In genomic region chr13:108322206-108322824, GRCh38 we compare ENCODE assay signal across 8 cellular contexts. TPM values are rescaled to one million over a fixed set of nuclear protein-coding genes. Genes with fewer than 3 reads are reported as not detected.
DNase-seq lines count a peak whose midpoint lies in the region; ATAC-seq and TF ChIP-seq lines count a peak whose summit lies in the region.

No MANE protein-coding gene starts in this region.

- intact Hi-C loops in aorta (cut with DNase I): loop anchor here (5.0 to 10.0 kb wide), 2 partner anchors 185 to 572 kb away; no protein-coding TSS in a partner anchor

- WGBS in neuronal stem cell (ENCODE audit: extremely low coverage in 2 of 2, insufficient read length in 2 of 2, insufficient replicate concordance in 1 of 2), 2 donors: no CpG with 5 or more reads among the region's 2 CpGs
- WGBS in aorta, 2 donors: 15 to 16% methylated on average over 2 of the region's 2 CpGs

- H2BK120ac ChIP-seq in neuronal stem cell (ENCODE audit: low read depth, low read length): no peak overlapping the region

- H3K4ac ChIP-seq in neuronal stem cell (ENCODE audit: low read length): no peak overlapping the region

- H3K9ac ChIP-seq in fibroblast of lung (ENCODE audit: insufficient read depth, low read length): no peak overlapping the region
- H3K9ac ChIP-seq in neuronal stem cell (ENCODE audit: low read depth, low read length, poor library complexity): no peak overlapping the region

- H3K9me3 ChIP-seq in fibroblast of lung (ENCODE audit: control insufficient read depth, insufficient read depth, low read depth, low read length): no peaks in the 10 kb centered on the region
- no peaks in the 10 kb centered on the region for H3K9me3 ChIP-seq in neuronal stem cell (replicated peaks in 1 of 2; ENCODE audit: control insufficient read depth in 2 of 2, insufficient read depth in 1 of 2, low read depth in 1 of 2, low read length in 2 of 2)
- H3K9me3 ChIP-seq in aorta (ENCODE audit: control insufficient read depth, low read length): no peaks in the 10 kb centered on the region

- H2BK12ac ChIP-seq in neuronal stem cell (ENCODE audit: low read length): no peak overlapping the region

- H2BK15ac ChIP-seq in neuronal stem cell (ENCODE audit: low read length): no peak overlapping the region

- H2AFZ ChIP-seq in fibroblast of lung (ENCODE audit: low read length): no peak overlapping the region
- H2AFZ ChIP-seq in neuronal stem cell (ENCODE audit: low read length): no peak overlapping the region

- H3K36me3 ChIP-seq in fibroblast of lung (ENCODE audit: control insufficient read depth, insufficient read depth, low read length) (no peaks in the 10 kb centered on the region), neuronal stem cell (replicated peaks in 1 of 2; ENCODE audit: control insufficient read depth in 2 of 2, insufficient read depth in 2 of 2, low read length in 2 of 2) (no peaks in the 10 kb centered on the region), aorta (ENCODE audit: control insufficient read depth in 1 of 2, insufficient read depth in 2 of 2, low read length in 1 of 2) (no peaks in the 10 kb centered on the region)

- H3K79me2 ChIP-seq in fibroblast of lung (ENCODE audit: control insufficient read depth, insufficient read depth, low read length): no peaks in the 10 kb centered on the region

- no peak overlapping the region for H3K23ac ChIP-seq in neuronal stem cell (ENCODE audit: low read depth, low read length, poor library complexity)

- H3K14ac ChIP-seq in neuronal stem cell (ENCODE audit: low read length): no peak overlapping the region

- H4K8ac ChIP-seq in neuronal stem cell (ENCODE audit: low read depth, low read length): no peak overlapping the region

- H4K20me1 ChIP-seq in fibroblast of lung (ENCODE audit: control insufficient read depth, extremely low read depth, insufficient read depth, low read length): no peaks in the 10 kb centered on the region

- H2BK5ac ChIP-seq in neuronal stem cell (ENCODE audit: low read length): no peak overlapping the region

- peak; percentile 72 for TF ChIP-seq CTCF in GM10266 (IDR thresholded peaks at IDR 0.05; ENCODE audit: control insufficient read depth, insufficient read depth, low read depth, missing control alignments)
- peak; percentile 65 for TF ChIP-seq CTCF in LNCaP clone FGC (IDR thresholded peaks at IDR 0.05; ENCODE audit: control insufficient read depth, extremely low read depth, insufficient read depth)
- TF ChIP-seq CTCF in fibroblast of lung (conservative IDR thresholded peaks at IDR 0.05 in 1 of 2, IDR thresholded peaks at IDR 0.05 in 1 of 2; ENCODE audit: low read depth in 1 of 2, low read length in 2 of 2): peak; percentile 43 to 70

- H3K79me1 ChIP-seq in neuronal stem cell (ENCODE audit: low read depth, low read length): no peaks in the 10 kb centered on the region

- H3K4me1 ChIP-seq in fibroblast of lung (ENCODE audit: control insufficient read depth, extremely low read depth, insufficient read depth, low read length): no peaks in the 10 kb centered on the region
- H3K4me1 ChIP-seq in neuronal stem cell (ENCODE audit: control insufficient read depth in 2 of 2, insufficient read depth in 1 of 2, low read depth in 1 of 2, low read length in 2 of 2): peaks cover 0 to 4% of the 10 kb centered on the region in 2 donors
- no peaks in the 10 kb centered on the region for H3K4me1 ChIP-seq in aorta (ENCODE audit: control insufficient read depth in 1 of 2, insufficient read depth in 2 of 2, low read length in 2 of 2)

- peak; percentile 29 for DNase-seq in A172 (ENCODE audit: low spot score)
- peak; percentile 25 for DNase-seq in GM10266 (ENCODE audit: extremely low spot score)
- peak; percentile 43 for DNase-seq in HCEC 1CT
- DNase-seq in LNCaP clone FGC (ENCODE audit: low read depth): no peak
- DNase-seq in SKM-1 (lab: John Stamatoyannopoulos, UW; ENCODE audit: unreplicated experiment): peak; percentile 71
- DNase-seq in fibroblast of lung (ENCODE audit: low read depth in 2 of 2): peak; percentile 33 to 66
- DNase-seq in neuronal stem cell (ENCODE audit: low spot score): peak; percentile 24
- no peak for DNase-seq in aorta

- no peak for ATAC-seq in aorta (ENCODE audit: low FRiP score)

- H3K18ac ChIP-seq in neuronal stem cell (ENCODE audit: low read length): no peak overlapping the region

- H4K91ac ChIP-seq in neuronal stem cell (ENCODE audit: low read depth, low read length, poor library complexity): no peak overlapping the region

- H3K4me3 ChIP-seq in LNCaP clone FGC (ENCODE audit: low read depth, low read length) (no peak overlapping the region), fibroblast of lung (replicated peaks in 1 of 4; ENCODE audit: control extremely low read depth in 1 of 4, insufficient read depth in 1 of 4, low read depth in 3 of 4, low read length in 4 of 4) (no peak overlapping the region), neuronal stem cell (ENCODE audit: low read length in 2 of 2) (no peak overlapping the region), aorta (ENCODE audit: low read length in 2 of 2) (no peak overlapping the region)

- no peaks in the 10 kb centered on the region for H3K27me3 ChIP-seq in fibroblast of lung (ENCODE audit: control insufficient read depth, insufficient read depth, low read length)
- H3K27me3 ChIP-seq in neuronal stem cell (ENCODE audit: control insufficient read depth in 3 of 3, insufficient read depth in 3 of 3, low read depth in 1 of 3, low read length in 3 of 3): no peaks in the 10 kb centered on the region
- no peaks in the 10 kb centered on the region for H3K27me3 ChIP-seq in aorta (ENCODE audit: control insufficient read depth in 1 of 2, insufficient read depth in 2 of 2, low read length in 1 of 2)

- H3K4me2 ChIP-seq in fibroblast of lung (ENCODE audit: extremely low read depth, insufficient read depth, low read length) (no peak overlapping the region), neuronal stem cell (ENCODE audit: insufficient read depth, low read length, poor library complexity, severe bottlenecking) (no peak overlapping the region)

- no peak overlapping the region for H3K27ac ChIP-seq in fibroblast of lung (ENCODE audit: insufficient read depth, low read length)
- no peak overlapping the region for H3K27ac ChIP-seq in neuronal stem cell (replicated peaks; ENCODE audit: low read length)
- no peak overlapping the region for H3K27ac ChIP-seq in aorta (ENCODE audit: low read depth in 1 of 2, low read length in 2 of 2)

- H2AK5ac ChIP-seq in neuronal stem cell (ENCODE audit: low read depth, low read length): no peak overlapping the region

RNA-seq across cellular contexts. Expression of gene TNFSF13B, which starts 52.8 kb away (rescaled TPM):
- not detected in 2 replicates for total RNA-seq in A172 (2014; rRNA removed; shearing (Covaris generic))
- total RNA-seq in fibroblast of lung (4.8 and 5.4 TPM in 2 replicates), aorta (10 to 100 TPM in 1 of 2 donors, 1 to 10 TPM in 1; 8.5 to 25.7 TPM)
- polyA plus RNA-seq in fibroblast of lung (1.5 and 1.8 TPM in 2 replicates), aorta (10 to 100 TPM in 1 of 2 donors, 1 to 10 TPM in 1; 1.3 to 15.4 TPM)
- polyA plus RNA-seq in fibroblast of lung (2012): 1.3 and 2.7 TPM in 2 replicates
- polyA minus RNA-seq in fibroblast of lung (ENCODE audit: low replicate concordance): not detected in 2 replicates
- polyA plus RNA-seq in neuronal stem cell (2013, experiment 1 of 2): 0.59 TPM
- 0.62 TPM for polyA plus RNA-seq in neuronal stem cell (2013, experiment 2 of 2)

Comparison
In these comparisons a context has a peak if more than half of its experiments do, and no peak if none do; other contexts are left out.
1. DNase-seq: peak in A172 (single experiment), GM10266 (single experiment), HCEC 1CT (single experiment), SKM-1 (single experiment), fibroblast of lung (2 of 2) and neuronal stem cell (single experiment); none in LNCaP clone FGC (single experiment) and aorta (0 of 2).
2. Peak in every context shown above with its lines, with median percentiles within 50 percentile points of each other: CTCF ChIP-seq.